8 cellular contexts compared by ENCODE assay signal in genomic region chr3:36991923-36992805, GRCh38. TPM values are rescaled to one million over a fixed set of nuclear protein-coding genes. Genes with fewer than 3 reads are reported as not detected.
DNase-seq lines count a peak whose midpoint lies in the region; ATAC-seq and TF ChIP-seq lines count a peak whose summit lies in the region.

No MANE protein-coding gene starts in this region.

- ATAC-seq in foreskin keratinocyte (no peak), HG03378 (IDR thresholded peaks at IDR 0.05; ENCODE audit: unreplicated experiment) (no peak)

- peaks cover 14% of the 10 kb centered on the region for H3K36me3 ChIP-seq in skeletal muscle satellite cell (ENCODE audit: insufficient read depth, low read length)

- CTCF ChIA-PET in RWPE1 (lab: Yijun Ruan, JAX), result interaction anchor here (0.7 to 0.8 kb wide), 2 partner anchors 82 to 308 kb away, joined by 3 read pairs; no protein-coding TSS in a partner anchor
- CTCF ChIA-PET in GM10248 (lab: Yijun Ruan, JAX), result interaction anchor here (0.7 to 3.2 kb wide), 8 partner anchors 9 to 87 kb away, joined by 3 to 23 read pairs (median 6); no protein-coding TSS in a partner anchor

- TF ChIP-seq CTCF in GM12865 (IDR thresholded peaks at IDR 0.05; ENCODE audit: insufficient read depth, low read depth, low read length, missing control alignments), result no peak
- no peak for TF ChIP-seq CTCF in RWPE1 (conservative IDR thresholded peaks at IDR 0.05; ENCODE audit: low read depth)
- no peak for TF ChIP-seq CTCF in foreskin keratinocyte (conservative IDR thresholded peaks at IDR 0.05)
- no peak for TF ChIP-seq CTCF in GM10248 (IDR thresholded peaks at IDR 0.05; ENCODE audit: control extremely low read depth, extremely low read depth, low read depth, missing control alignments)

- H3K27ac ChIP-seq in RWPE1 (peak overlapping the region; percentile 95), foreskin keratinocyte (peak overlapping the region; percentile 89)

- H3K4me2 ChIP-seq in skeletal muscle satellite cell (ENCODE audit: low read length), result peak overlapping the region; percentile 83

- peak overlapping the region; percentile 88 for H3K9ac ChIP-seq in skeletal muscle satellite cell (ENCODE audit: low read depth, low read length)

- no peaks in the 10 kb centered on the region for H3K9me3 ChIP-seq in skeletal muscle satellite cell (replicated peaks; ENCODE audit: low read length)

- peak overlapping the region; percentile 88 for H3K4me3 ChIP-seq in GM12865 (ENCODE audit: low read depth, low read length)
- peak overlapping the region; percentile 77 for H3K4me3 ChIP-seq in skeletal muscle satellite cell (ENCODE audit: low read length)

- peak; percentile 43 for DNase-seq in GM12865 (ENCODE audit: low read depth)
- peak; percentile 5 for DNase-seq in RWPE1 (ENCODE audit: low spot score)
- peak; percentile 30 to 61 for DNase-seq in foreskin keratinocyte
- DNase-seq in GM10248 (ENCODE audit: extremely low spot score), result no peak
- DNase-seq in cortex of kidney (lab: John Stamatoyannopoulos, UW), result no peak
- DNase-seq in SHP77 treated with DMSO at 0.1 percent for 48 hours (lab: John Stamatoyannopoulos, UW), result no peak

- H3K4me1 ChIP-seq in foreskin keratinocyte, result peaks cover 10% of the 10 kb centered on the region
- peaks cover 32% of the 10 kb centered on the region for H3K4me1 ChIP-seq in skeletal muscle satellite cell (ENCODE audit: control insufficient read depth, insufficient read depth, low read length)

- POLR2A ChIA-PET in RWPE1 (lab: Yijun Ruan, JAX; ENCODE audit: low non-redundant PET), result no interaction called here
- POLR2A ChIA-PET in GM10248 (lab: Yijun Ruan, JAX), result interaction anchor here (0.5 to 1.0 kb wide), 5 partner anchors 12 to 227 kb away, joined by 3 to 7 read pairs (median 5); no protein-coding TSS in a partner anchor

- H3K27me3 ChIP-seq in foreskin keratinocyte (no peaks in the 10 kb centered on the region), skeletal muscle satellite cell (ENCODE audit: control insufficient read depth, insufficient read depth, low read length) (no peaks in the 10 kb centered on the region)

RNA-seq across cellular contexts. Expression of gene EPM2AIP1, which starts 0.8 kb away (rescaled TPM):
- 5.1 and 6.1 TPM in 2 replicates for total RNA-seq in foreskin keratinocyte
- 1.3 TPM in 2 replicates for polyA plus RNA-seq in foreskin keratinocyte
- total RNA-seq in skeletal muscle satellite cell (2012; rRNA removed), result 18.0 and 21.8 TPM in 2 replicates

RNA-seq across cellular contexts. Expression of gene MLH1, which starts 1.2 kb away (rescaled TPM):
- total RNA-seq in foreskin keratinocyte, result 54.5 and 59.9 TPM in 2 replicates
- 28.9 and 33.9 TPM in 2 replicates for polyA plus RNA-seq in foreskin keratinocyte
- total RNA-seq in skeletal muscle satellite cell (2012; rRNA removed), result 36.9 and 48.2 TPM in 2 replicates

RNA-seq across cellular contexts. Expression of gene TRANK1, which starts 47.3 kb away (rescaled TPM):
- 1.9 and 2.7 TPM in 2 replicates for total RNA-seq in foreskin keratinocyte
- 0.31 and 0.34 TPM in 2 replicates for polyA plus RNA-seq in foreskin keratinocyte
- 4.3 and 4.8 TPM in 2 replicates for total RNA-seq in skeletal muscle satellite cell (2012; rRNA removed)

Comparison
In these comparisons a context has a peak if more than half of its experiments do, and no peak if none do; other contexts are left out.
1. DNase-seq: peak in GM12865 (single experiment), RWPE1 (single experiment) and foreskin keratinocyte (2 of 2); none in GM10248 (single experiment), cortex of kidney (single experiment) and SHP77 treated with DMSO at 0.1 percent for 48 hours (single experiment).